1 cellular context compared by ENCODE assay signal in the genomic region with DNA sequence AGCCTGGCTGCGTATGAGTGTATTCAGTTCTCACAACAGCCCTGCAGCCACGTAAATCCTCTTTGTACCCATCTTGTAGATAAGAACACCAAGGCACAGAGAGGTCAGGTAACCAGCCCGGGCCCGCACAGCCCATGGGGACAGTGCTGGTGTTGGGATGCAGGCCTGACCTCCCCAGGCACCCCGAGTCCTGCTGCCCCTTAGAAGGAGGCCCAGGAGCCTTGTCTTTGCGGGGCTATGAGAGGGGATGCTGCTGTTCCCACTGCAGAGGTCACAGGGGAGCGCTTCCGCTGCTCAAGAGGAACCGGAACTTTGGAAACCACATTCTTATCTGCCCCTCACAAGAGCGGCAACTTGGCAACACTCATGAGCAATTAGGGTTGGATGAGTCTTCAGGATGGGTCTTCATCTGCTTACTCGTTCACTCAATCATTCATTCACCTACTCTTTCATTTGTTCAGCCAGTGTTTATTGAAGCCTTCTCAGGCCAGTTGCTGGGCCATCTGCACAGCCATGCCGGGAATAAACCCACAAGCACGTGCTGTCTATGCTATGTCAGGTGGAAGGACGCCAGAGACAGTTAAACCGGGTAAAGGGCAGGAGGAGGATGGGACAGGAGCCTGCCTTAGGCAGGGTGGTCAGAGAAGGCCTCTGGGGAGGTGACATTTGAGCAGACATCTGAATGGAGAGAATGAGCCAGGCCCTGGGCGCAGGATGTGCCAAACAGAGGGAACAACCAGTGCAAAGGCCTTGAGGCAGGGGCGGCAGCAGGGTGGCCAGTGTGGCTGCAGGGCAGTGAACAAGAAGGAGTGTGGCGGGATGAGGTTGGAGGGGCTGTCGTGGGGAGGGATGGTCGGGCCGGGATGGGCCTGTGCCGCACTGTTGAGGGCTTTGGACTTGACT.
TF ChIP-seq lines count a peak whose summit lies in the region.

No MANE protein-coding gene starts in this region.

TF ChIP-seq in K562, 482 proteins besides CTCF, POLR2A, EP300 and RAD21 (continued from another document and continues in another):
- TF ChIP-seq DDX20 (tag; IDR thresholded peaks at IDR 0.05; ENCODE audit: low read depth), result 0 out of 2 replicates have a peak, but pooled peaks have one; percentile 47
- TF ChIP-seq NFXL1 (CRISPR knock-in tag; IDR thresholded peaks at IDR 0.05), result peak; percentile 77
- TF ChIP-seq, protein P1, sequence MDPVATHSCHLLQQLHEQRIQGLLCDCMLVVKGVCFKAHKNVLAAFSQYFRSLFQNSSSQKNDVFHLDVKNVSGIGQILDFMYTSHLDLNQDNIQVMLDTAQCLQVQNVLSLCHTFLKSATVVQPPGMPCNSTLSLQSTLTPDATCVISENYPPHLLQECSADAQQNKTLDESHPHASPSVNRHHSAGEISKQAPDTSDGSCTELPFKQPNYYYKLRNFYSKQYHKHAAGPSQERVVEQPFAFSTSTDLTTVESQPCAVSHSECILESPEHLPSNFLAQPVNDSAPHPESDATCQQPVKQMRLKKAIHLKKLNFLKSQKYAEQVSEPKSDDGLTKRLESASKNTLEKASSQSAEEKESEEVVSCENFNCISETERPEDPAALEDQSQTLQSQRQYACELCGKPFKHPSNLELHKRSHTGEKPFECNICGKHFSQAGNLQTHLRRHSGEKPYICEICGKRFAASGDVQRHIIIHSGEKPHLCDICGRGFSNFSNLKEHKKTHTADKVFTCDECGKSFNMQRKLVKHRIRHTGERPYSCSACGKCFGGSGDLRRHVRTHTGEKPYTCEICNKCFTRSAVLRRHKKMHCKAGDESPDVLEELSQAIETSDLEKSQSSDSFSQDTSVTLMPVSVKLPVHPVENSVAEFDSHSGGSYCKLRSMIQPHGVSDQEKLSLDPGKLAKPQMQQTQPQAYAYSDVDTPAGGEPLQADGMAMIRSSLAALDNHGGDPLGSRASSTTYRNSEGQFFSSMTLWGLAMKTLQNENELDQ (CRISPR knock-in tag; IDR thresholded peaks at IDR 0.05; ENCODE audit: borderline replicate concordance), result 0 out of 2 replicates have a peak, but pooled peaks have one; percentile 24
- TF ChIP-seq CCNT2 (IDR thresholded peaks at IDR 0.05; ENCODE audit: borderline replicate concordance, extremely low read depth, insufficient read length, low read depth, low read length), result peak; percentile 21
- TF ChIP-seq BHLHE40 (IDR thresholded peaks at IDR 0.05; ENCODE audit: low read length), result peak; percentile 82
- no peak for TF ChIP-seq POLR2G (IDR thresholded peaks at IDR 0.05; ENCODE audit: low read depth, low read length)
- no peak; the same call in 1 of the 2 replicates for TF ChIP-seq ZKSCAN1 (IDR thresholded peaks at IDR 0.05; ENCODE audit: low read depth, low read length)
- TF ChIP-seq, protein P2, sequence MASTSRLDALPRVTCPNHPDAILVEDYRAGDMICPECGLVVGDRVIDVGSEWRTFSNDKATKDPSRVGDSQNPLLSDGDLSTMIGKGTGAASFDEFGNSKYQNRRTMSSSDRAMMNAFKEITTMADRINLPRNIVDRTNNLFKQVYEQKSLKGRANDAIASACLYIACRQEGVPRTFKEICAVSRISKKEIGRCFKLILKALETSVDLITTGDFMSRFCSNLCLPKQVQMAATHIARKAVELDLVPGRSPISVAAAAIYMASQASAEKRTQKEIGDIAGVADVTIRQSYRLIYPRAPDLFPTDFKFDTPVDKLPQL (IDR thresholded peaks at IDR 0.05; ENCODE audit: extremely low read depth, insufficient read length), result no peak
- TF ChIP-seq HIVEP1 (CRISPR knock-in tag; IDR thresholded peaks at IDR 0.05), result no peak
- TF ChIP-seq ZNF197 (CRISPR knock-in tag; IDR thresholded peaks at IDR 0.05; ENCODE audit: low read depth), result peak; percentile 84; the same call in 1 of the 2 replicates
- no peak for TF ChIP-seq TAF9B (IDR thresholded peaks at IDR 0.05; ENCODE audit: partially characterized antibody)
- no peak for TF ChIP-seq SAFB (IDR thresholded peaks at IDR 0.05; ENCODE audit: borderline replicate concordance, low read depth, low read length)
- TF ChIP-seq SMARCA5 (IDR thresholded peaks at IDR 0.05), result peak; percentile 94
- TF ChIP-seq TCF7 (IDR thresholded peaks at IDR 0.05; ENCODE audit: borderline replicate concordance), result no peak
- no peak for TF ChIP-seq RBM39 (optimal IDR thresholded peaks at IDR 0.05; ENCODE audit: low read depth, low read length)
- TF ChIP-seq ADNP (tag; IDR thresholded peaks at IDR 0.05), result peak; percentile 95
- no peak for TF ChIP-seq C11orf30 (IDR thresholded peaks at IDR 0.05; ENCODE audit: low read depth)
- TF ChIP-seq, protein P3, sequence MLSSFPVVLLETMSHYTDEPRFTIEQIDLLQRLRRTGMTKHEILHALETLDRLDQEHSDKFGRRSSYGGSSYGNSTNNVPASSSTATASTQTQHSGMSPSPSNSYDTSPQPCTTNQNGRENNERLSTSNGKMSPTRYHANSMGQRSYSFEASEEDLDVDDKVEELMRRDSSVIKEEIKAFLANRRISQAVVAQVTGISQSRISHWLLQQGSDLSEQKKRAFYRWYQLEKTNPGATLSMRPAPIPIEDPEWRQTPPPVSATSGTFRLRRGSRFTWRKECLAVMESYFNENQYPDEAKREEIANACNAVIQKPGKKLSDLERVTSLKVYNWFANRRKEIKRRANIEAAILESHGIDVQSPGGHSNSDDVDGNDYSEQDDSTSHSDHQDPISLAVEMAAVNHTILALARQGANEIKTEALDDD (IDR thresholded peaks at IDR 0.05), result peak; percentile 69; the same call in 1 of the 2 replicates
- TF ChIP-seq FIP1L1 (IDR thresholded peaks at IDR 0.05; ENCODE audit: low read depth, low read length, poor library complexity, severe bottlenecking), result no peak
- TF ChIP-seq MTA1 (IDR thresholded peaks at IDR 0.05; ENCODE audit: borderline replicate concordance), result peak; percentile 52; the same call in 1 of the 2 replicates
- TF ChIP-seq, protein P4, sequence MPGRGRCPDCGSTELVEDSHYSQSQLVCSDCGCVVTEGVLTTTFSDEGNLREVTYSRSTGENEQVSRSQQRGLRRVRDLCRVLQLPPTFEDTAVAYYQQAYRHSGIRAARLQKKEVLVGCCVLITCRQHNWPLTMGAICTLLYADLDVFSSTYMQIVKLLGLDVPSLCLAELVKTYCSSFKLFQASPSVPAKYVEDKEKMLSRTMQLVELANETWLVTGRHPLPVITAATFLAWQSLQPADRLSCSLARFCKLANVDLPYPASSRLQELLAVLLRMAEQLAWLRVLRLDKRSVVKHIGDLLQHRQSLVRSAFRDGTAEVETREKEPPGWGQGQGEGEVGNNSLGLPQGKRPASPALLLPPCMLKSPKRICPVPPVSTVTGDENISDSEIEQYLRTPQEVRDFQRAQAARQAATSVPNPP (IDR thresholded peaks at IDR 0.05; ENCODE audit: borderline replicate concordance, insufficient read depth, insufficient read length), result no peak
- TF ChIP-seq, protein P5, sequence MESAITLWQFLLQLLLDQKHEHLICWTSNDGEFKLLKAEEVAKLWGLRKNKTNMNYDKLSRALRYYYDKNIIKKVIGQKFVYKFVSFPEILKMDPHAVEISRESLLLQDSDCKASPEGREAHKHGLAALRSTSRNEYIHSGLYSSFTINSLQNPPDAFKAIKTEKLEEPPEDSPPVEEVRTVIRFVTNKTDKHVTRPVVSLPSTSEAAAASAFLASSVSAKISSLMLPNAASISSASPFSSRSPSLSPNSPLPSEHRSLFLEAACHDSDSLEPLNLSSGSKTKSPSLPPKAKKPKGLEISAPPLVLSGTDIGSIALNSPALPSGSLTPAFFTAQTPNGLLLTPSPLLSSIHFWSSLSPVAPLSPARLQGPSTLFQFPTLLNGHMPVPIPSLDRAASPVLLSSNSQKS (CRISPR knock-in tag; IDR thresholded peaks at IDR 0.05), result no peak
- TF ChIP-seq ZNF282 (CRISPR knock-in tag; IDR thresholded peaks at IDR 0.05), result no peak
- peak; percentile 81 for TF ChIP-seq JUND (IDR thresholded peaks at IDR 0.05; ENCODE audit: borderline replicate concordance, low read depth, low read length)
- TF ChIP-seq JUND (tag; IDR thresholded peaks at IDR 0.05; ENCODE audit: borderline replicate concordance, low read depth, low read length), result no peak; the same call in 1 of the 3 replicates
- peak; percentile 40; the same call in 1 of the 2 replicates for TF ChIP-seq TOE1 (IDR thresholded peaks at IDR 0.05; ENCODE audit: borderline replicate concordance)
- no peak for TF ChIP-seq TOE1 (CRISPR knock-in tag; IDR thresholded peaks at IDR 0.05; ENCODE audit: borderline replicate concordance, low read depth)
- TF ChIP-seq, protein P6, sequence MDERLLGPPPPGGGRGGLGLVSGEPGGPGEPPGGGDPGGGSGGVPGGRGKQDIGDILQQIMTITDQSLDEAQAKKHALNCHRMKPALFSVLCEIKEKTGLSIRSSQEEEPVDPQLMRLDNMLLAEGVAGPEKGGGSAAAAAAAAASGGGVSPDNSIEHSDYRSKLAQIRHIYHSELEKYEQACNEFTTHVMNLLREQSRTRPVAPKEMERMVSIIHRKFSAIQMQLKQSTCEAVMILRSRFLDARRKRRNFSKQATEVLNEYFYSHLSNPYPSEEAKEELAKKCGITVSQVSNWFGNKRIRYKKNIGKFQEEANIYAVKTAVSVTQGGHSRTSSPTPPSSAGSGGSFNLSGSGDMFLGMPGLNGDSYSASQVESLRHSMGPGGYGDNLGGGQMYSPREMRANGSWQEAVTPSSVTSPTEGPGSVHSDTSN (CRISPR knock-in tag; IDR thresholded peaks at IDR 0.05; ENCODE audit: low read depth), result no peak
- TF ChIP-seq, protein P6 (tag; conservative IDR thresholded peaks at IDR 0.05; ENCODE audit: low read depth), result peak; percentile 40; the same call in 1 of the 2 replicates
- no peak for TF ChIP-seq SRSF1 (IDR thresholded peaks at IDR 0.05; ENCODE audit: low read depth, low read length)
- 0 out of 2 replicates have a peak, but pooled peaks have one; percentile 41 for TF ChIP-seq ZNF347 (CRISPR knock-in tag; IDR thresholded peaks at IDR 0.05; ENCODE audit: low read depth)
- TF ChIP-seq SMAD3 (CRISPR knock-in tag; conservative IDR thresholded peaks at IDR 0.05), result 0 out of 2 replicates have a peak, but pooled peaks have one; percentile 9
- peak; percentile 59 for TF ChIP-seq RBBP5 (IDR thresholded peaks at IDR 0.05; ENCODE audit: borderline replicate concordance, insufficient read depth, low read length, poor library complexity, severe bottlenecking)
- TF ChIP-seq ZNF507 (tag; conservative IDR thresholded peaks at IDR 0.05), result no peak
- TF ChIP-seq ASH1L (IDR thresholded peaks at IDR 0.05; ENCODE audit: borderline replicate concordance, low read depth, partially characterized antibody), result peak; percentile 31
- peak; percentile 92 for TF ChIP-seq HDGF (IDR thresholded peaks at IDR 0.05)
- TF ChIP-seq BACH1 (tag; IDR thresholded peaks at IDR 0.05), result peak; percentile 77
- TF ChIP-seq NCOA4 (IDR thresholded peaks at IDR 0.05; ENCODE audit: partially characterized antibody), result no peak
- TF ChIP-seq PCBP2 (IDR thresholded peaks at IDR 0.05; ENCODE audit: low read depth, low read length, poor library complexity, severe bottlenecking), result no peak
- peak; percentile 96 for TF ChIP-seq L3MBTL2 (IDR thresholded peaks at IDR 0.05)
- TF ChIP-seq SOX6 (IDR thresholded peaks at IDR 0.05), result peak; percentile 64; the same call in 1 of the 2 replicates
- TF ChIP-seq ZFP1 (CRISPR knock-in tag; IDR thresholded peaks at IDR 0.05), result no peak
- TF ChIP-seq JUNB (CRISPR knock-in tag; conservative IDR thresholded peaks at IDR 0.05), result no peak
- TF ChIP-seq HDAC3 (IDR thresholded peaks at IDR 0.05; ENCODE audit: borderline replicate concordance, partially characterized antibody), result peak; percentile 52
- no peak for TF ChIP-seq PCBP1 (IDR thresholded peaks at IDR 0.05; ENCODE audit: low read depth, low read length, poor library complexity, severe bottlenecking)
- TF ChIP-seq CBX2 (IDR thresholded peaks at IDR 0.05; ENCODE audit: insufficient read depth, low read length, poor library complexity, severe bottlenecking), result no peak
- no peak for TF ChIP-seq SRSF3 (IDR thresholded peaks at IDR 0.05; ENCODE audit: insufficient read depth, low read length)
- TF ChIP-seq PHTF2 (CRISPR knock-in tag; IDR thresholded peaks at IDR 0.05), result no peak
- no peak for TF ChIP-seq ESRRB (CRISPR knock-in tag; IDR thresholded peaks at IDR 0.05; ENCODE audit: borderline replicate concordance)
- no peak for TF ChIP-seq POLR3A (IDR thresholded peaks at IDR 0.05; ENCODE audit: borderline replicate concordance, extremely low read depth, insufficient read depth, insufficient read length)
- no peak for TF ChIP-seq ZNF436 (CRISPR knock-in tag; IDR thresholded peaks at IDR 0.05)
- TF ChIP-seq ZNF431 (CRISPR knock-in tag; IDR thresholded peaks at IDR 0.05), result no peak; the same call in none of the 2 replicates
- TF ChIP-seq POLR2AphosphoS2 (IDR thresholded peaks at IDR 0.05; ENCODE audit: low read length), result no peak
- no peak for TF ChIP-seq ZSCAN29 (IDR thresholded peaks at IDR 0.05)
- no peak for TF ChIP-seq SIRT6 (IDR thresholded peaks at IDR 0.05; ENCODE audit: low read depth, low read length)
- TF ChIP-seq DIDO1 (tag; IDR thresholded peaks at IDR 0.05; ENCODE audit: low read depth), result no peak
- TF ChIP-seq, protein P7, sequence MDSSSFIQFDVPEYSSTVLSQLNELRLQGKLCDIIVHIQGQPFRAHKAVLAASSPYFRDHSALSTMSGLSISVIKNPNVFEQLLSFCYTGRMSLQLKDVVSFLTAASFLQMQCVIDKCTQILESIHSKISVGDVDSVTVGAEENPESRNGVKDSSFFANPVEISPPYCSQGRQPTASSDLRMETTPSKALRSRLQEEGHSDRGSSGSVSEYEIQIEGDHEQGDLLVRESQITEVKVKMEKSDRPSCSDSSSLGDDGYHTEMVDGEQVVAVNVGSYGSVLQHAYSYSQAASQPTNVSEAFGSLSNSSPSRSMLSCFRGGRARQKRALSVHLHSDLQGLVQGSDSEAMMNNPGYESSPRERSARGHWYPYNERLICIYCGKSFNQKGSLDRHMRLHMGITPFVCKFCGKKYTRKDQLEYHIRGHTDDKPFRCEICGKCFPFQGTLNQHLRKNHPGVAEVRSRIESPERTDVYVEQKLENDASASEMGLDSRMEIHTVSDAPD (CRISPR knock-in tag; IDR thresholded peaks at IDR 0.05), result no peak
- no peak; the same call in 1 of the 2 replicates for TF ChIP-seq ZNF79 (CRISPR knock-in tag; IDR thresholded peaks at IDR 0.05; ENCODE audit: low read depth)
- no peak for TF ChIP-seq ZZZ3 (IDR thresholded peaks at IDR 0.05)
- no peak for TF ChIP-seq RFX5 (IDR thresholded peaks at IDR 0.05; ENCODE audit: low read depth, low read length)
